Comparison of ENCODE assay signal across 1 cellular context in genomic region chr12:56896082-56896481, GRCh38.
TF ChIP-seq lines count a peak whose summit lies in the region.

No MANE protein-coding gene starts in this region.

TF ChIP-seq in HEK293, 187 proteins besides CTCF, POLR2A, EP300 and RAD21 (continued from another document):
- TF ChIP-seq ZNF561 (tag by site-specific recombination; IDR thresholded peaks at IDR 0.05; ENCODE audit: borderline replicate concordance) (no peak), ZNF266 (tag by site-specific recombination; IDR thresholded peaks at IDR 0.05; ENCODE audit: low read depth) (no peak), ZNF398 (tag by site-specific recombination; IDR thresholded peaks at IDR 0.05) (0 out of 2 replicates have a peak, but pooled peaks have one; percentile 21), KLF8 (tag by site-specific recombination; IDR thresholded peaks at IDR 0.05) (no peak)
